10 cellular contexts compared by ENCODE assay signal in the genomic region with DNA sequence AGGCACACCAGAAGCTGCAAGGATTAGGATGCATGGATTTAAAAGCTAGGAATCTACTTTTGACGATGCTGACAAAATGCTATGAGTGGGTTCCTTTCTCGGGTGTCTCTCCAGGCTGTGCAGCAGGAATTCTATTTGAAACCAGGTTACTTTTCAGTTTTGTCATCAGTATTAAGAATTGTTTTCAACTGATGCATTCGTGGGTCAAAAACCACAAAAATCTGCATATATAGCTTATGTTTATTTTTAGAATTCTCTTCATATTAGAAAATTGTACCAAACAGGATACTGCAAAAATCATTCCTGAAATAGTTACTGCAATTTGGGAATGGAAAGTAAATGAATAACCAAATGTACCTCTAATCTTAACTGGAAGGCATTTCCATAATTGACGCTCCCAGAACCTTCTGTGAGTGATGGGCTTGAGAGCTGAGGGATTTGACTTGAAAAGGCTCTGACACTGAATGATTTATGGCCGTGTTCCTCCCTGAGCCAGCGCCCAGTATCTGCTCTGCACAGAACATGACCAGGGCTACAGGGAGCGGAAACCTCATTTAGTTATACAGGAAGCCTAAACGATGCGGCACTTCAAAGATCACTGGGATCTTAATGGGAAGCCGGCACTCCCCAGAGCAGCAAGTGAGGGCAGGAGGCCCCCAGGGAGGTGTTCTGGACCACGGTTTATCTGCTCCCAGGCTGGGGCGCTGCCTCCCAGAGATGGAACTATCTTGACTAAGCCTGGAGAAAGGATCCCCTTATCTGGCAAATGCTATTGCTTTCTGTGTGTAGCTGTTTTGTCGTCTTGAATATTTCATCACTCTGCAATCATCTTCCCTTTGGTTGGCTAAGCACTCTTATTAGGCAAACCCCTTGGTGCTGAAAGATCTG.
A peak's percentile ranks its signal among the peaks of the same experiment; 100 is the strongest.
DNase-seq lines count a peak whose midpoint lies in the region; ATAC-seq and TF ChIP-seq lines count a peak whose summit lies in the region.
"Had no signal": no experiment of that assay in that cellular context is flagged by ENCODE, and none has a peak within 500 bp of the region (broad histone marks: within the 10 kb centered on the region; RNA-seq: fewer than 3 reads in every experiment).

No MANE protein-coding gene starts in this region.

- H3K27me3 ChIP-seq in adrenal gland: no peaks in the 10 kb centered on the region

- no peak for ATAC-seq in HG02610 (IDR thresholded peaks at IDR 0.05; ENCODE audit: unreplicated experiment)
- ATAC-seq: stimulated activated naive CD8-positive, alpha-beta T cell treated with anti-CD3 and anti-CD28 coated beads, Interleukin-15, Interleukin-2, amounts not matched to agents 100 U/mL and 50 U/mL, for 24 hours had no signal

- no peak overlapping the region for H3K27ac ChIP-seq in adrenal gland
- H3K27ac ChIP-seq: C4-2B had no signal

- TF ChIP-seq CTCF in astrocyte of the spinal cord (IDR thresholded peaks at IDR 0.05; ENCODE audit: low read depth, low read length): no peak
- no peak for TF ChIP-seq CTCF in adrenal gland (IDR thresholded peaks at IDR 0.05)

- WGBS in adrenal gland, 4 donors: 33 to 40% (median 36%) methylated on average over 11 to 13 of the region's 13 CpGs

- H3K4me3 ChIP-seq in astrocyte of the spinal cord (ENCODE audit: low read depth, low read length): no peak overlapping the region
- H3K4me3 ChIP-seq in adrenal gland: no peak overlapping the region

- DNase-seq in AG08395 (ENCODE audit: low spot score): peak; percentile 50
- peak; percentile 25 for DNase-seq in HT1080 (ENCODE audit: low read depth)
- peak; percentile 26 for DNase-seq in astrocyte of the spinal cord (ENCODE audit: low read depth, low spot score)
- peak; percentile 80 for DNase-seq in iris pigment epithelial cell (ENCODE audit: low read depth)
- no peak for DNase-seq in cerebellar cortex (ENCODE audit: low spot score)
- no peak for DNase-seq in RKO (ENCODE audit: low spot score)
- no peak for DNase-seq in adrenal gland
- DNase-seq: stimulated activated naive CD8-positive, alpha-beta T cell treated with anti-CD3 and anti-CD28 coated beads, Interleukin-15, Interleukin-2, amounts not matched to agents 100 U/mL and 50 U/mL, for 24 hours had no signal

- in situ Hi-C loops in astrocyte of the spinal cord (cut with HindIII; ENCODE audit: low sequenced_read_pairs): no loop called here

- H3K36me3 ChIP-seq in adrenal gland (replicated peaks in 1 of 2): no peaks in the 10 kb centered on the region

- no peaks in the 10 kb centered on the region for H3K9me3 ChIP-seq in adrenal gland (replicated peaks in 1 of 3)

- intact Hi-C loops in adrenal gland (cut with DNase I): no loop called here

- H3K4me1 ChIP-seq in adrenal gland (replicated peaks in 1 of 2): no peaks in the 10 kb centered on the region

- TF ChIP-seq POLR2A in adrenal gland (IDR thresholded peaks at IDR 0.05): no peak

Comparison
In these comparisons a context has a peak if more than half of its experiments do, and no peak if none do; other contexts are left out.
1. DNase-seq: peak in AG08395 (single experiment), HT1080 (single experiment), astrocyte of the spinal cord (single experiment) and iris pigment epithelial cell (single experiment); none in cerebellar cortex (single experiment), RKO (single experiment) and adrenal gland (0 of 7).